1 cellular context compared by ENCODE assay signal in genomic region chr9:132008184-132008781, GRCh38.
A peak's percentile ranks its signal among the peaks of the same experiment; 100 is the strongest.
TF ChIP-seq lines count a peak whose summit lies in the region.

No MANE protein-coding gene starts in this region.

TF ChIP-seq in A549, 52 proteins besides CTCF, POLR2A, EP300 and RAD21 (continued from another document):
- TF ChIP-seq KDM1A (IDR thresholded peaks at IDR 0.05; ENCODE audit: low read depth) (no peak), RARB (CRISPR knock-in tag; IDR thresholded peaks at IDR 0.05) (no peak), CBX8 (IDR thresholded peaks at IDR 0.05) (no peak), REST (IDR thresholded peaks at IDR 0.05) (no peak), JUN (IDR thresholded peaks at IDR 0.05) (peak; percentile 54 to 84; a peak in 3 of 5 replicates), MYC (IDR thresholded peaks at IDR 0.05; ENCODE audit: borderline replicate concordance, low read length) (no peak), HES2 (IDR thresholded peaks at IDR 0.05) (peak; percentile 38; the same call in 1 of the 2 replicates), ZFP36 (IDR thresholded peaks at IDR 0.05; ENCODE audit: borderline replicate concordance, partially characterized antibody) (no peak), RFX5 (IDR thresholded peaks at IDR 0.05) (no peak), CEBPB (IDR thresholded peaks at IDR 0.05) (peak; percentile 54 to 73; a peak in 3 of 4 replicates), EHMT2 (IDR thresholded peaks at IDR 0.05; ENCODE audit: low read depth) (no peak), NPAS2 (CRISPR knock-in tag; IDR thresholded peaks at IDR 0.05; ENCODE audit: borderline replicate concordance) (no peak), RNF2 (IDR thresholded peaks at IDR 0.05; ENCODE audit: borderline replicate concordance, low read depth) (no peak), HOXB13 (CRISPR knock-in tag; IDR thresholded peaks at IDR 0.05; ENCODE audit: low read depth) (no peak), HOXB5 (CRISPR knock-in tag; IDR thresholded peaks at IDR 0.05) (no peak), HDAC2 (IDR thresholded peaks at IDR 0.05) (no peak), CHD2 (IDR thresholded peaks at IDR 0.05; ENCODE audit: low read length, partially characterized antibody) (no peak), PBX3 (IDR thresholded peaks at IDR 0.05) (no peak), RCOR1 (IDR thresholded peaks at IDR 0.05; ENCODE audit: low read depth, low read length) (no peak), NR3C1 (IDR thresholded peaks at IDR 0.05) (no peak), HEYL (CRISPR knock-in tag; IDR thresholded peaks at IDR 0.05) (no peak)
TF ChIP-seq in A549: peak in this region for 8.
